Comparison of ENCODE assay signal across 13 cellular contexts in the genomic region with DNA sequence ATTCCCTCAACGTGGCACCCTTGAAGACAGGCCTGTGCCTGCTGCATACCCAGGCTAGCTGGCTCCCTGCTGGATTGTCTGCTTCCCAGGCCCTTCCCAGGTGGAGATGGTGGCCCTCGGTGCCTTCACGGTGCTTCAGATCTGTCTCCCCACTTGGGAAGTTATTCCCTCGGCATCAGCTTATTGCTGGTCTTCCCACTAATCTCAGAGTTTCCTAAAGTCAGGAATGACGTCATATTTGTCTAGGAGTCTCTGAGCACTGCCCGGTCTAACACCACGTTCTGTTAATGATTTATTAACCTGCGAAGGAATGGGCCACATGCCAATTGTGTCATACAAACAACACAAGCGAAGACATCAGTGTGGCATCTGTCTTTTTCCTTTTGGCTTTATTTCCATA.
DNase-seq lines count a peak whose midpoint lies in the region; ATAC-seq, FAIRE-seq and TF ChIP-seq lines count a peak whose summit lies in the region.
"Had no signal": no experiment of that assay in that cellular context is flagged by ENCODE, and none has a peak within 500 bp of the region (broad histone marks: within the 10 kb centered on the region; RNA-seq: fewer than 3 reads in every experiment).

No MANE protein-coding gene starts in this region.

- H3K9me3 ChIP-seq in Loucy (ENCODE audit: insufficient read depth, low read depth, low read length) (no peaks in the 10 kb centered on the region), HepG2 (ENCODE audit: low read length) (no peaks in the 10 kb centered on the region), transverse colon (no peaks in the 10 kb centered on the region)

- in situ Hi-C loops in HepG2 (cut with HindIII; ENCODE audit: extremely low pct_ligation_motif_present, low pct_unique_long_range_greater_than_20kb) = no loop called here
- in situ Hi-C loops in transverse colon (cut with MboI; ENCODE audit: low pct_ligation_motif_present in 1 of 4, low pct_unique_long_range_greater_than_20kb in 1 of 4, low sequenced_read_pairs in 3 of 4) = no loop called here

- H3K4me2 ChIP-seq in Loucy (ENCODE audit: low read depth, low read length, poor library complexity, severe bottlenecking) = no peak overlapping the region
- H3K4me2 ChIP-seq in HepG2 (ENCODE audit: low read depth, low read length) = peak overlapping the region; percentile 26

- TF ChIP-seq CTCF in Loucy (conservative IDR thresholded peaks at IDR 0.05; ENCODE audit: low read length) = no peak
- TF ChIP-seq CTCF in HepG2 (CRISPR knock-in tag; IDR thresholded peaks at IDR 0.05) = no peak
- TF ChIP-seq CTCF in transverse colon (IDR thresholded peaks at IDR 0.05) = no peak
- no peak for TF ChIP-seq CTCF in D721Med (IDR thresholded peaks at IDR 0.05; ENCODE audit: insufficient read depth, missing control alignments)

- no peaks in the 10 kb centered on the region for H3F3A ChIP-seq in Loucy (ENCODE audit: low read depth)

- TF ChIP-seq POLR2A in HepG2 (IDR thresholded peaks at IDR 0.05; ENCODE audit: insufficient read depth in 1 of 2, low read depth in 2 of 2, low read length in 2 of 2) (no peak), transverse colon (IDR thresholded peaks at IDR 0.05) (no peak)

- H3K36me3 ChIP-seq in Loucy (ENCODE audit: insufficient read depth, low read length) = no peaks in the 10 kb centered on the region
- H3K36me3 ChIP-seq in HepG2 (replicated peaks in 1 of 2; ENCODE audit: control insufficient read depth in 1 of 2, insufficient read depth in 2 of 2, low read length in 2 of 2) = no peaks in the 10 kb centered on the region
- no peaks in the 10 kb centered on the region for H3K36me3 ChIP-seq in transverse colon

- DNase-seq in caudate nucleus (lab: John Stamatoyannopoulos, UW) = no peak
- DNase-seq in HepG2 (ENCODE audit: low spot score) = peak; percentile 91
- DNase-seq in transverse colon = peak; percentile 81
- no peak for DNase-seq in middle frontal gyrus (ENCODE audit: extremely low spot score, low spot score)
- DNase-seq in D721Med (ENCODE audit: insufficient read length, low spot score) = no peak
- no peak for DNase-seq in GOT3 (lab: John Stamatoyannopoulos, UW)
- DNase-seq: activated CD8-positive, alpha-beta T cell treated with anti-CD3 and anti-CD28 coated beads, Interleukin-2, amount 10 ng/mL, durations not matched to agents 7 days and 5 days; activated naive CD4-positive, alpha-beta T cell treated with Interleukin-2 at 50 U/mL for 16 hours; NCI-H1930; stimulated activated CD4-positive, alpha-beta T cell treated with anti-CD3 and anti-CD28 coated beads, Interleukin-4, amount 100 ng/mL, for 24 hours had no signal

- no peak overlapping the region for H3K9ac ChIP-seq in Loucy (ENCODE audit: low read depth, low read length, poor library complexity, severe bottlenecking)
- no peak overlapping the region for H3K9ac ChIP-seq in HepG2 (ENCODE audit: insufficient read depth, low read depth, low read length)

- H3K4me1 ChIP-seq in Loucy (ENCODE audit: insufficient read depth, low read length, poor library complexity, severe bottlenecking) (peaks cover 30% of the 10 kb centered on the region), HepG2 (ENCODE audit: insufficient read depth, low read length) (peaks cover 68% of the 10 kb centered on the region), transverse colon (peaks cover 0 to 37% (median 17%) of the 10 kb centered on the region in 4 donors)

- TF ChIP-seq RAD21 in HepG2 (CRISPR knock-in tag; IDR thresholded peaks at IDR 0.05) = no peak

- CTCF ChIA-PET in HepG2 (lab: Yijun Ruan, JAX; ENCODE audit: low intra/inter-chr PET ratio, low total read pairs) = no interaction called here

- no peaks in the 10 kb centered on the region for H3K27me3 ChIP-seq in Loucy (ENCODE audit: insufficient read depth, low read length, poor library complexity, severe bottlenecking)
- no peaks in the 10 kb centered on the region; a peak in 1 of 5 replicates for H3K27me3 ChIP-seq in HepG2 (ENCODE audit: control insufficient read depth in 1 of 2, insufficient read depth in 2 of 2, low read length in 2 of 2)
- no peaks in the 10 kb centered on the region for H3K27me3 ChIP-seq in transverse colon

- no TSS peak for BruUV-seq in HepG2 (replicated peaks; lab: Mats Ljungman, UMichigan)

- intact Hi-C loops in HepG2 (cut with micrococcal nuclease; ENCODE audit: unreplicated experiment) (loop anchor here (1.0 to 10.0 kb wide), 5 partner anchors 90 to 309 kb away; a partner anchor contains a TSS), transverse colon (cut with DNase I; ENCODE audit: low total_unique reads) (no loop called here)

- 0 out of 2 replicates have a peak overlapping the region, but pooled peaks have one; percentile 25 for H2AFZ ChIP-seq in Loucy (ENCODE audit: low read length)
- no peak overlapping the region for H2AFZ ChIP-seq in HepG2 (ENCODE audit: low read length)

- H3K9me2 ChIP-seq in Loucy (replicated peaks; ENCODE audit: low read depth, low read length) = no peaks in the 10 kb centered on the region

- no peak overlapping the region for H3K4me3 ChIP-seq in Loucy (ENCODE audit: low read length, poor library complexity, severe bottlenecking)
- H3K4me3 ChIP-seq in HepG2 (replicated peaks in 1 of 3; ENCODE audit: insufficient read depth in 1 of 3, low read depth in 2 of 3, low read length in 3 of 3) = no peak overlapping the region
- H3K4me3 ChIP-seq in transverse colon = no peak overlapping the region

- ATAC-seq in HepG2 = peak; percentile 41
- ATAC-seq: activated CD8-positive, alpha-beta T cell treated with anti-CD3 and anti-CD28 coated beads, Interleukin-2, amount 10 ng/mL, durations not matched to agents 7 days and 5 days had no signal

- WGBS in HepG2 (ENCODE audit: low lambda C conversion rate) = 13% methylated on average over 9 of the region's 9 CpGs
- 46 to 54% methylated on average over 5 to 9 of the region's 9 CpGs for WGBS in transverse colon (ENCODE audit: low coverage in 1 of 2), 2 donors

- no peaks in the 10 kb centered on the region for H4K20me1 ChIP-seq in Loucy (ENCODE audit: insufficient read depth, low read length, poor library complexity, severe bottlenecking)
- no peaks in the 10 kb centered on the region for H4K20me1 ChIP-seq in HepG2 (ENCODE audit: insufficient read depth, low read length)

- TF ChIP-seq EP300 in HepG2 (IDR thresholded peaks at IDR 0.05; ENCODE audit: low read depth in 2 of 2, low read length in 2 of 2) (peak in 1 of 2 experiments; percentile 40; a peak in 1 of 4 replicates), HepG2 (CRISPR knock-in tag; IDR thresholded peaks at IDR 0.05; ENCODE audit: borderline replicate concordance) (no peak), transverse colon (IDR thresholded peaks at IDR 0.05; ENCODE audit: low read depth) (no peak)

- H3K79me2 ChIP-seq in Loucy (ENCODE audit: insufficient read depth, low read length) (no peaks in the 10 kb centered on the region), HepG2 (ENCODE audit: insufficient read depth, low read length) (no peaks in the 10 kb centered on the region)

- peak overlapping the region; percentile 61 for H3K27ac ChIP-seq in caudate nucleus (ENCODE audit: low read depth, low read length)
- H3K27ac ChIP-seq in HepG2 (ENCODE audit: extremely low read length, insufficient read depth, low read length) = peak overlapping the region; percentile 80
- peak overlapping the region; percentile 21 to 63 (median 44) for H3K27ac ChIP-seq in transverse colon

- POLR2A ChIA-PET in HepG2 (lab: Yijun Ruan, JAX) = interaction anchor here (0.6 kb wide), 1 partner anchor 272 kb away, joined by 3 read pairs; no protein-coding TSS in a partner anchor

- FAIRE-seq in HepG2 (lab: Jason Lieb, UNC) (peak; percentile 94), D721Med (lab: Jason Lieb, UNC) (no peak)
- FAIRE-seq: GM19239, islet of Langerhans had no signal

TF ChIP-seq in HepG2, 621 proteins besides CTCF, POLR2A, EP300 and RAD21 (continues in another document):
- peak; percentile 65 for TF ChIP-seq FOXA3 (CRISPR knock-in tag; IDR thresholded peaks at IDR 0.05)
- peak; percentile 75 for TF ChIP-seq BCL6 (CRISPR knock-in tag; IDR thresholded peaks at IDR 0.05)
- TF ChIP-seq FOSL2 (CRISPR knock-in tag; IDR thresholded peaks at IDR 0.05) = peak; percentile 76
- TF ChIP-seq, protein P1, sequence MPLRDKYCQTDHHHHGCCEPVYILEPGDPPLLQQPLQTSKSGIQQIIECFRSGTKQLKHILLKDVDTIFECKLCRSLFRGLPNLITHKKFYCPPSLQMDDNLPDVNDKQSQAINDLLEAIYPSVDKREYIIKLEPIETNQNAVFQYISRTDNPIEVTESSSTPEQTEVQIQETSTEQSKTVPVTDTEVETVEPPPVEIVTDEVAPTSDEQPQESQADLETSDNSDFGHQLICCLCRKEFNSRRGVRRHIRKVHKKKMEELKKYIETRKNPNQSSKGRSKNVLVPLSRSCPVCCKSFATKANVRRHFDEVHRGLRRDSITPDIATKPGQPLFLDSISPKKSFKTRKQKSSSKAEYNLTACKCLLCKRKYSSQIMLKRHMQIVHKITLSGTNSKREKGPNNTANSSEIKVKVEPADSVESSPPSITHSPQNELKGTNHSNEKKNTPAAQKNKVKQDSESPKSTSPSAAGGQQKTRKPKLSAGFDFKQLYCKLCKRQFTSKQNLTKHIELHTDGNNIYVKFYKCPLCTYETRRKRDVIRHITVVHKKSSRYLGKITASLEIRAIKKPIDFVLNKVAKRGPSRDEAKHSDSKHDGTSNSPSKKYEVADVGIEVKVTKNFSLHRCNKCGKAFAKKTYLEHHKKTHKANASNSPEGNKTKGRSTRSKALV (CRISPR knock-in tag; IDR thresholded peaks at IDR 0.05) = no peak
- TF ChIP-seq FOXA1 (IDR thresholded peaks at IDR 0.05) = no peak
- TF ChIP-seq FOXA1 (CRISPR knock-in tag; IDR thresholded peaks at IDR 0.05) = peak; percentile 57
- 0 out of 2 replicates have a peak, but pooled peaks have one; percentile 67 for TF ChIP-seq NFIC (IDR thresholded peaks at IDR 0.05; ENCODE audit: low read length)
- TF ChIP-seq YEATS2 (CRISPR knock-in tag; IDR thresholded peaks at IDR 0.05; ENCODE audit: borderline replicate concordance) = peak; percentile 58; the same call in 1 of the 2 replicates
- no peak for TF ChIP-seq KLF15 (CRISPR knock-in tag; IDR thresholded peaks at IDR 0.05; ENCODE audit: borderline replicate concordance)
- TF ChIP-seq MXI1 (IDR thresholded peaks at IDR 0.05; ENCODE audit: borderline replicate concordance, low read depth, low read length) = 0 out of 3 replicates have a peak, but pooled peaks have one; percentile 22

Comparison
In these comparisons a context has a peak if more than half of its experiments do, and no peak if none do; other contexts are left out.
1. DNase-seq: peak in HepG2 (single experiment) and transverse colon (single experiment); none in caudate nucleus (0 of 61), middle frontal gyrus (single experiment), D721Med (single experiment) and GOT3 (single experiment).
2. Peak in every context shown above with its lines, with median percentiles within 50 percentile points of each other: H3K27ac ChIP-seq.